Comparison of ENCODE assay signal across 3 cellular contexts in genomic region chr12:43252585-43252984, GRCh38.
"Had no signal": no experiment of that assay in that cellular context is flagged by ENCODE, and none has a peak within 500 bp of the region (broad histone marks: within the 10 kb centered on the region; RNA-seq: fewer than 3 reads in every experiment).

No MANE protein-coding gene starts in this region.

- ATAC-seq: GM12878 had no signal

- DNase-seq: GDM1, GF-D8 had no signal

- H3K4me3 ChIP-seq: GM12878 had no signal
